ENCODE assay signal across 10 cellular contexts in genomic region chr12:100566887-100567637, GRCh38. TPM values are rescaled to one million over a fixed set of nuclear protein-coding genes. Genes with fewer than 3 reads are reported as not detected.
A peak's percentile ranks its signal among the peaks of the same experiment; 100 is the strongest.
DNase-seq lines count a peak whose midpoint lies in the region; ATAC-seq and TF ChIP-seq lines count a peak whose summit lies in the region.
"Had no signal": no experiment of that assay in that cellular context is flagged by ENCODE, and none has a peak within 500 bp of the region (broad histone marks: within the 10 kb centered on the region; RNA-seq: fewer than 3 reads in every experiment).

No MANE protein-coding gene starts in this region.

- TF ChIP-seq CTCF in OCI-LY3 (IDR thresholded peaks at IDR 0.05; ENCODE audit: low read depth, low read length), result no peak
- TF ChIP-seq CTCF in mucosa of descending colon (IDR thresholded peaks at IDR 0.05), result no peak

- H3K4me3 Mint-ChIP-seq in naive thymus-derived CD8-positive, alpha-beta T cell, result no peak overlapping the region
- H3K4me3 Mint-ChIP-seq: brain had no signal

- no peaks in the 10 kb centered on the region for H3K4me1 Mint-ChIP-seq in naive thymus-derived CD8-positive, alpha-beta T cell

- no peaks in the 10 kb centered on the region for H3K9me3 ChIP-seq in OCI-LY3 (ENCODE audit: insufficient read depth, low read length)
- H3K9me3 ChIP-seq in mucosa of descending colon, result no peaks in the 10 kb centered on the region

- H3K4me3 ChIP-seq in OCI-LY3 (ENCODE audit: low read length) (peak overlapping the region; percentile 9; the same call in 1 of the 2 replicates), mucosa of descending colon (no peak overlapping the region)
- H3K4me3 ChIP-seq: skin epidermis had no signal

- DNase-seq in mucosa of descending colon (peak in 1 of 3 donors; percentile 40), SW 1271 (lab: John Stamatoyannopoulos, UW) (no peak), cerebellar nuclear complex (lab: John Stamatoyannopoulos, UW) (no peak)
- no peak for DNase-seq in activated naive CD4-positive, alpha-beta T cell treated with anti-CD3 and anti-CD28 coated beads, Interleukin-2, amount 50 U/mL, for 16 hours
- no peak for DNase-seq in naive thymus-derived CD8-positive, alpha-beta T cell

- H3K27me3 Mint-ChIP-seq in naive thymus-derived CD8-positive, alpha-beta T cell, result peaks cover 10 to 40% (median 26%) of the 10 kb centered on the region in 5 donors

- no peaks in the 10 kb centered on the region for H3K36me3 Mint-ChIP-seq in naive thymus-derived CD8-positive, alpha-beta T cell
- H3K36me3 Mint-ChIP-seq: brain had no signal

- peak; percentile 98 for ATAC-seq in GM18909 (IDR thresholded peaks at IDR 0.05; ENCODE audit: poor library complexity, unreplicated experiment)
- peak; percentile 97 for ATAC-seq in HG02759 (IDR thresholded peaks at IDR 0.05; ENCODE audit: unreplicated experiment)
- peak; percentile 49 for ATAC-seq in mucosa of descending colon
- ATAC-seq in naive thymus-derived CD8-positive, alpha-beta T cell, result no peak

- H3K27ac ChIP-seq in OCI-LY3 (ENCODE audit: low read length), result peak overlapping the region; percentile 75

- no peak overlapping the region for H3K27ac Mint-ChIP-seq in naive thymus-derived CD8-positive, alpha-beta T cell
- H3K27ac Mint-ChIP-seq: brain had no signal

- H3K36me3 ChIP-seq in OCI-LY3 (replicated peaks; ENCODE audit: low read depth, low read length), result no peaks in the 10 kb centered on the region
- H3K36me3 ChIP-seq in mucosa of descending colon (ENCODE audit: low read depth), result no peaks in the 10 kb centered on the region

- H3K79me2 ChIP-seq in OCI-LY3 (ENCODE audit: low read length), result no peaks in the 10 kb centered on the region

- H3K9ac ChIP-seq in OCI-LY3 (ENCODE audit: low read length), result peak overlapping the region; percentile 27; the same call in 1 of the 2 replicates

- no peaks in the 10 kb centered on the region for H4K20me1 ChIP-seq in OCI-LY3 (ENCODE audit: insufficient read depth, low read length)

- peak overlapping the region; percentile 59 for H3K4me2 ChIP-seq in OCI-LY3 (ENCODE audit: low read length)

- H2AFZ ChIP-seq in OCI-LY3 (ENCODE audit: low read depth, low read length), result no peak overlapping the region

- POLR2A ChIA-PET in naive thymus-derived CD8-positive, alpha-beta T cell (lab: Charles Lee), result no interaction called here

- intact Hi-C loops in mucosa of descending colon (cut with DNase I, micrococcal nuclease), result no loop called here

- H3K27me3 ChIP-seq in OCI-LY3 (ENCODE audit: low read depth, low read length), result peaks cover 4% of the 10 kb centered on the region; the same call in 1 of the 2 replicates

- H3K4me1 ChIP-seq in OCI-LY3 (ENCODE audit: low read length) (peaks cover 34% of the 10 kb centered on the region), mucosa of descending colon (ENCODE audit: low read depth) (no peaks in the 10 kb centered on the region)

- H3K9me3 Mint-ChIP-seq in naive thymus-derived CD8-positive, alpha-beta T cell, result no peaks in the 10 kb centered on the region
- H3K9me3 Mint-ChIP-seq: brain had no signal

RNA-seq across cellular contexts. Expression of gene GAS2L3, which starts 6.4 kb away (rescaled TPM):
- 10 to 100 TPM; 14.0 to 24.0 (median 22.9) TPM for total RNA-seq in mucosa of descending colon
- total RNA-seq in naive thymus-derived CD8-positive, alpha-beta T cell, result not detected
- not detected for polyA plus RNA-seq in naive thymus-derived CD8-positive, alpha-beta T cell

Comparison
In these comparisons a context has a peak if more than half of its experiments do, and no peak if none do; other contexts are left out.
1. ATAC-seq: peak in GM18909 (single experiment), HG02759 (single experiment) and mucosa of descending colon (single experiment); none in naive thymus-derived CD8-positive, alpha-beta T cell (0 of 2).
2. RNA of gene GAS2L3, which starts 6.4 kb away (total RNA-seq): 14.0 to 24.0 TPM in mucosa of descending colon; not detected in naive thymus-derived CD8-positive, alpha-beta T cell; every median in the first group is over 10 times any median in the second.